2 cellular contexts compared by ENCODE assay signal in the genomic region with DNA sequence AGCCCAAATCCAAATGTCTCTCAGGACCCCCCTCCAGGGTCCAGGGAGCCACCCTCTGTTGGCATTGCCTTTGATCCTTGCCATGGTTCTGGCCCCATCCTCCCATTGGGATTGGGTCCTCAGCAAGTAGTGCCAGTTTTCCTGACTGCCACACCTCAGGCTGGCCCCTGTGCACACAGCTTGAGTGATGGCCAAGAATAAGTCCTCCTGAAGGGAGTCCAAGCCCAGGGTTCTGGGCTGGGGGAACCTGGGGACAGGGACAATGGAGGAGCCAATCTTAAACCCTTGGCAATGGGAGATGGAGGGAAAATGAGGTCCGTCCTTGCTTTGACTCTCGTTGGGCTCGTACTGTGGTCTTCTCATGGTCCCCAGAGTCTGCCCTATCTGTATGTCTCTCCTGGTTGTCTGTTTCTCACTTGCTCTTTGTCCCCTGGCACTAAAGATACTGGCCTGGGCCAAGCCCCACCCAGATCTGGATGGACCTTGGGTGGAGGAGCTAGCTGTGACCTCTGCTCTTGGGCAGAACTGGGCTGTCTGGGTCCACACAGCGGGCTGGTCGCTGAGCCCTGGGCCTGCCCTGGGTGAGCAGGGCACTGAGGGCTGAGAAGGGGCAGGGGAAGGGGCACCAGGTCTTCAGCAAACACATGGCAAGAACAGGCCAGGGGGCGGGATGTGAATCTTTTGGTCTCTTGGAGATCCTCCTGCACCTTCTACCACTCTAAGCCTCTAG.
TF ChIP-seq lines count a peak whose summit lies in the region.

No MANE protein-coding gene starts in this region.

TF ChIP-seq in liver, 16 proteins besides CTCF, POLR2A, EP300 and RAD21 (continued from another document):
- TF ChIP-seq, protein P1, sequence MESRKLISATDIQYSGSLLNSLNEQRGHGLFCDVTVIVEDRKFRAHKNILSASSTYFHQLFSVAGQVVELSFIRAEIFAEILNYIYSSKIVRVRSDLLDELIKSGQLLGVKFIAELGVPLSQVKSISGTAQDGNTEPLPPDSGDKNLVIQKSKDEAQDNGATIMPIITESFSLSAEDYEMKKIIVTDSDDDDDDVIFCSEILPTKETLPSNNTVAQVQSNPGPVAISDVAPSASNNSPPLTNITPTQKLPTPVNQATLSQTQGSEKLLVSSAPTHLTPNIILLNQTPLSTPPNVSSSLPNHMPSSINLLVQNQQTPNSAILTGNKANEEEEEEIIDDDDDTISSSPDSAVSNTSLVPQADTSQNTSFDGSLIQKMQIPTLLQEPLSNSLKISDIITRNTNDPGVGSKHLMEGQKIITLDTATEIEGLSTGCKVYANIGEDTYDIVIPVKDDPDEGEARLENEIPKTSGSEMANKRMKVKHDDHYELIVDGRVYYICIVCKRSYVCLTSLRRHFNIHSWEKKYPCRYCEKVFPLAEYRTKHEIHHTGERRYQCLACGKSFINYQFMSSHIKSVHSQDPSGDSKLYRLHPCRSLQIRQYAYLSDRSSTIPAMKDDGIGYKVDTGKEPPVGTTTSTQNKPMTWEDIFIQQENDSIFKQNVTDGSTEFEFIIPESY (IDR thresholded peaks at IDR 0.05), result no peak
- TF ChIP-seq NR2F2 (IDR thresholded peaks at IDR 0.05) (peak; percentile 47), HNF4A (conservative IDR thresholded peaks at IDR 0.05) (peak; percentile 99), GABPA (IDR thresholded peaks at IDR 0.05 in 1 of 2, conservative IDR thresholded peaks at IDR 0.05 in 1 of 2) (peak in 1 of 2 donors; percentile 18), YY1 (IDR thresholded peaks at IDR 0.05) (peak; percentile 71), FOXA2 (IDR thresholded peaks at IDR 0.05) (no peak), TAF1 (conservative IDR thresholded peaks at IDR 0.05) (no peak), SP1 (IDR thresholded peaks at IDR 0.05) (peak; percentile 99), EGR1 (IDR thresholded peaks at IDR 0.05; ENCODE audit: low read depth in 2 of 2) (no peak), RXRA (IDR thresholded peaks at IDR 0.05) (peak; percentile 86 to 89), JUND (IDR thresholded peaks at IDR 0.05) (peak; percentile 34 to 67), FOXA1 (IDR thresholded peaks at IDR 0.05) (no peak), REST (IDR thresholded peaks at IDR 0.05) (peak; percentile 84), HNF4G (IDR thresholded peaks at IDR 0.05) (peak; percentile 94)
- TF ChIP-seq, protein P2, sequence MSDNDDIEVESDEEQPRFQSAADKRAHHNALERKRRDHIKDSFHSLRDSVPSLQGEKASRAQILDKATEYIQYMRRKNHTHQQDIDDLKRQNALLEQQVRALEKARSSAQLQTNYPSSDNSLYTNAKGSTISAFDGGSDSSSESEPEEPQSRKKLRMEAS (IDR thresholded peaks at IDR 0.05), result no peak

TF ChIP-seq in SK-N-SH, 30 proteins besides CTCF, POLR2A, EP300 and RAD21 (continued from another document):
- TF ChIP-seq TCF12 (IDR thresholded peaks at IDR 0.05) (no peak), REST (IDR thresholded peaks at IDR 0.05; ENCODE audit: low read depth, low read length) (no peak), RFX5 (IDR thresholded peaks at IDR 0.05; ENCODE audit: low read length) (no peak), SIN3A (IDR thresholded peaks at IDR 0.05; ENCODE audit: borderline replicate concordance, low read depth, low read length) (no peak), TEAD4 (IDR thresholded peaks at IDR 0.05; ENCODE audit: borderline replicate concordance, insufficient read depth) (no peak), MEF2A (IDR thresholded peaks at IDR 0.05; ENCODE audit: borderline replicate concordance, low read depth) (no peak), GABPA (IDR thresholded peaks at IDR 0.05; ENCODE audit: low read depth) (no peak)
- TF ChIP-seq, protein P2 (IDR thresholded peaks at IDR 0.05; ENCODE audit: low read depth), result no peak
